Comparison of ENCODE assay signal across 8 cellular contexts in the genomic region with DNA sequence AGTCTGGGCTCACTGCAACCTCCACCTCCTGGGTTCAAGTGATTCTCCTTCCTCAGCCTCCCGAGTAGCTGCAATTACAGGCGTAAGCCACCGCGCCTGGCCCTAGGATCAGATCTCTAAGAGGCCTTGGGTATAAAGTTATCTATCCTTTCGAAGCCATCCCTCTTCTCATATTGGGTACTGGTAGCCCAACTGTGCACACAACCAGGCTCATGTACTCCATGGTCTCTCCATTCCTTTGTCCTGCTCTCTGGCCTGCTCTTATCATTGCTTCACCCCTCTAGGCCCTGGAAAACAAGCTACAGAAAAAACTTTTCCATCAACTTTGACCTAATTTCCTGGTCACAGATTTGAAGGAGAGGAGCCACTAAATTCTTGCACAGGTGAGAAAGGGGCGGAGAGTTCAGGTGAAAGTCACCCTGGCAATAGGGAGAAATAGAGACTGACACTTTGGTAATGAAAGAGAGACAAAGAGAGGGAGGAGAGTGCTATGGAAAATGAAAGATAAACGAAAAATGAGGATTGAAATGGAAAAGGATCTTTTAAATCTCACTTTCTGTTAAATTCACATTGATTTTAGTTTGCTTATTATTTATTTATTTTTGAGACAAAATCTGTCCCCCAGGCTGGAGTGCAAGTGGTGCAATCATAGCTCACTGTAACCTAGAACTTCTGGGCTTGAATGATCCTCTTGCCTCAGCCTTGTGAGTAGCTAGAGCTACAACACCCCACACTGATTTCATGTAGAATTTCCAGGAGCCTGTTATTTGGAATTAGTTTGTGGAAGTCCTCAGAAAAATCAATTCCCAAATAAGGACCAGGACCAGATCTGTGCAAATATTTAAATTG. TPM values are rescaled to one million over a fixed set of nuclear protein-coding genes. Genes with fewer than 3 reads are reported as not detected.
A peak's percentile ranks its signal among the peaks of the same experiment; 100 is the strongest.
DNase-seq lines count a peak whose midpoint lies in the region; ATAC-seq and TF ChIP-seq lines count a peak whose summit lies in the region.

No MANE protein-coding gene starts in this region.

- peaks cover 33% of the 10 kb centered on the region for H3K36me3 ChIP-seq in OCI-LY1 (ENCODE audit: insufficient read depth, low read length)
- peaks cover 46% of the 10 kb centered on the region for H3K36me3 ChIP-seq in neutrophil

- H3K4me3 ChIP-seq in OCI-LY1 (ENCODE audit: low read depth, low read length, poor library complexity, severe bottlenecking) (no peak overlapping the region), neutrophil (ENCODE audit: low read depth in 1 of 2, low read length in 1 of 2) (no peak overlapping the region)

- DNase-seq in DMS 273 treated with DMSO at 0.1 percent for 48 hours (lab: John Stamatoyannopoulos, UW) = peak; percentile 33
- no peak for DNase-seq in cortex of kidney (lab: John Stamatoyannopoulos, UW)

- TF ChIP-seq CTCF in OCI-LY1 (IDR thresholded peaks at IDR 0.05; ENCODE audit: low read length) (no peak), neutrophil (IDR thresholded peaks at IDR 0.05) (no peak)

- H3F3A ChIP-seq in OCI-LY1 (ENCODE audit: insufficient read depth, low read length) = peaks cover 24% of the 10 kb centered on the region

- no peaks in the 10 kb centered on the region for H3K9me3 ChIP-seq in OCI-LY1 (ENCODE audit: low read length)
- no peaks in the 10 kb centered on the region for H3K9me3 ChIP-seq in neutrophil

- H3K27me3 ChIP-seq in OCI-LY1 (ENCODE audit: insufficient read depth, low read length) (no peaks in the 10 kb centered on the region), neutrophil (no peaks in the 10 kb centered on the region)

- ATAC-seq in esophagus mucosa (peak; percentile 11), HG02642 (IDR thresholded peaks at IDR 0.05; ENCODE audit: poor library complexity, unreplicated experiment) (no peak), HG03097 (IDR thresholded peaks at IDR 0.05; ENCODE audit: low FRiP score, unreplicated experiment) (no peak), GM21447 (IDR thresholded peaks at IDR 0.05; ENCODE audit: unreplicated experiment) (no peak)

- no peak overlapping the region for H3K9ac ChIP-seq in OCI-LY1 (ENCODE audit: low read length)

- no peak overlapping the region for H2AFZ ChIP-seq in OCI-LY1 (ENCODE audit: low read length)

- H3K79me2 ChIP-seq in OCI-LY1 (ENCODE audit: insufficient read depth, low read length) = peaks cover 12% of the 10 kb centered on the region

- no peaks in the 10 kb centered on the region for H3K9me2 ChIP-seq in OCI-LY1 (ENCODE audit: low read depth, low read length)

- H3K27ac ChIP-seq in OCI-LY1 (ENCODE audit: low read depth, low read length, poor library complexity, severe bottlenecking) (peak overlapping the region; percentile 98), neutrophil (peak overlapping the region; percentile 94)

- H4K20me1 ChIP-seq in OCI-LY1 (ENCODE audit: insufficient read depth, low read length) = no peaks in the 10 kb centered on the region

- no peak overlapping the region for H3K4me2 ChIP-seq in OCI-LY1 (ENCODE audit: low read length)

- H3K4me1 ChIP-seq in OCI-LY1 (ENCODE audit: insufficient read depth, low read length, severe bottlenecking) (peaks cover 48% of the 10 kb centered on the region), neutrophil (ENCODE audit: control insufficient read depth in 1 of 2, insufficient read depth in 1 of 2, low read depth in 1 of 2, low read length in 1 of 2) (peaks cover 54 to 68% of the 10 kb centered on the region in 2 experiments)

RNA-seq across cellular contexts. Expression of a gene that starts 5.9 kb away (rescaled TPM):
- 77.7 TPM for total RNA-seq in esophagus mucosa

RNA-seq across cellular contexts. Expression of a gene that starts 26.0 kb away (rescaled TPM):
- total RNA-seq in esophagus mucosa = 6.1 TPM

RNA-seq across cellular contexts. Expression of a gene that starts 26.1 kb away (rescaled TPM):
- 0.12 TPM for total RNA-seq in esophagus mucosa

RNA-seq across cellular contexts. Expression of a gene that starts 31.1 kb away (rescaled TPM):
- not detected for total RNA-seq in esophagus mucosa

RNA-seq across cellular contexts. Expression of a gene that starts 32.7 kb away (rescaled TPM):
- 4.3 TPM for total RNA-seq in esophagus mucosa
